ENCODE assay signal across 18 cellular contexts in the genomic region with DNA sequence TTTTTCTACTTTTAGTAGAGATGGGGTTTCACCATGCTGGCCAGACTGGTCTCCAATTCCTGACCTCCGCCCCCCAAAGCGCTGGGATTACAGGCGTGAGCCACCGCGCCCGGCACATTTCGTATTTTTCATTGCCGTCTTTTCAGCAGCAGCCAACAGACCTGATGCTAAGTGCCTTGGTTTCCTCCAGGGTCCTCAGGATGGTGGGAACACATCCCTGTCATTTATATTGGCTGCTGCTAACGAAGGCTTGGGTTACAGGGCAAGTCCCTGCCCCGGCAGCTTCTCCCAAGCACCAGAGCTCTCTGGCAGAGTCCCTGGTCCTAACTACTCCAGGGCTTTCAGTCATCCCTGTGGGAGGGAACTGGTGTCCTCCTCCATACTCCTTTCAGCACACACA. TPM values are rescaled to one million over a fixed set of nuclear protein-coding genes. Genes with fewer than 3 reads are reported as not detected.
DNase-seq lines count a peak whose midpoint lies in the region; ATAC-seq and TF ChIP-seq lines count a peak whose summit lies in the region.
"Had no signal": no experiment of that assay in that cellular context is flagged by ENCODE, and none has a peak within 500 bp of the region (broad histone marks: within the 10 kb centered on the region; RNA-seq: fewer than 3 reads in every experiment).

No MANE protein-coding gene starts in this region.

- H3K4me3 Mint-ChIP-seq in activated naive CD4-positive, alpha-beta T cell treated with anti-CD3 and anti-CD28 coated beads for 36 hours, result peak overlapping the region; percentile 77
- H3K4me3 Mint-ChIP-seq in activated B cell treated with CpG ODN at 0.5 μM for 24 hours, result peak overlapping the region; percentile 87
- peak overlapping the region; percentile 90 to 99 for H3K4me3 Mint-ChIP-seq in stimulated activated naive CD8-positive, alpha-beta T cell treated with anti-CD3 and anti-CD28 coated beads, Interleukin-15, amount 100 ng/mL, for 72 hours

- CTCF ChIA-PET in activated naive CD4-positive, alpha-beta T cell treated with anti-CD3 and anti-CD28 coated beads for 36 hours (lab: Charles Lee), result interaction anchor here (0.6 to 1.3 kb wide), 3 partner anchors 27 to 52 kb away, joined by 3 read pairs; no protein-coding TSS in a partner anchor
- CTCF ChIA-PET in activated B cell treated with CpG ODN at 0.5 μM for 24 hours (lab: Charles Lee), result no interaction called here

- no peak for DNase-seq in activated naive CD4-positive, alpha-beta T cell treated with anti-CD3 and anti-CD28 coated beads for 36 hours
- no peak for DNase-seq in activated naive CD4-positive, alpha-beta T cell (lab: John Stamatoyannopoulos, UW)
- DNase-seq in activated B cell treated with CpG ODN at 0.5 μM for 24 hours (no peak), islet precursor cell (peak; percentile 47), hepatic stellate cell (ENCODE audit: low spot score) (no peak), sciatic nerve (ENCODE audit: low spot score) (no peak)
- no peak for DNase-seq in stimulated activated naive CD8-positive, alpha-beta T cell treated with anti-CD3 and anti-CD28 coated beads, Interleukin-15, amount 100 ng/mL, for 72 hours
- DNase-seq: DMS79; effector CD8-positive, alpha-beta T cell; foreskin keratinocyte; mucosa of descending colon; NCI-H1694; NCI-H82; SHP77 treated with DMSO at 0.1 percent for 48 hours; stimulated activated CD4-positive, alpha-beta T cell treated with anti-CD3 and anti-CD28 coated beads, Interleukin-1b, Interleukin-23, amount 100 ng/mL, for 48 hours; stimulated activated CD8-positive, alpha-beta memory T cell treated with anti-CD3 and anti-CD28 coated beads, Interleukin-4, amount 100 ng/mL, for 48 hours had no signal

- no peak overlapping the region for H3K27ac Mint-ChIP-seq in activated naive CD4-positive, alpha-beta T cell treated with anti-CD3 and anti-CD28 coated beads for 36 hours
- H3K27ac Mint-ChIP-seq in activated B cell treated with CpG ODN at 0.5 μM for 24 hours, result no peak overlapping the region
- peak overlapping the region in 1 of 2 donors; percentile 61 for H3K27ac Mint-ChIP-seq in stimulated activated naive CD8-positive, alpha-beta T cell treated with anti-CD3 and anti-CD28 coated beads, Interleukin-15, amount 100 ng/mL, for 72 hours

- peaks cover 79% of the 10 kb centered on the region for H3K4me1 Mint-ChIP-seq in activated naive CD4-positive, alpha-beta T cell treated with anti-CD3 and anti-CD28 coated beads for 36 hours (ENCODE audit: low read depth)
- H3K4me1 Mint-ChIP-seq in activated B cell treated with CpG ODN at 0.5 μM for 24 hours, result peaks cover 21% of the 10 kb centered on the region
- peaks cover 83% of the 10 kb centered on the region for H3K4me1 Mint-ChIP-seq in stimulated activated naive CD8-positive, alpha-beta T cell treated with anti-CD3 and anti-CD28 coated beads, Interleukin-15, amount 100 ng/mL, for 72 hours

- POLR2A ChIA-PET in activated B cell treated with CpG ODN at 0.5 μM for 24 hours (lab: Charles Lee), result interaction anchor here (0.7 to 8.8 kb wide), 4 partner anchors 23 to 50 kb away, joined by 3 to 135 read pairs (median 6); a partner anchor contains a TSS

- no peak for ATAC-seq in activated B cell treated with CpG ODN at 0.5 μM for 24 hours (ENCODE audit: low read depth)
- no peak for ATAC-seq in stimulated activated naive CD8-positive, alpha-beta T cell treated with anti-CD3 and anti-CD28 coated beads, Interleukin-15, amount 100 ng/mL, for 72 hours
- ATAC-seq in sciatic nerve, result no peak
- no peak for ATAC-seq in GM21447 (IDR thresholded peaks at IDR 0.05; ENCODE audit: unreplicated experiment)
- ATAC-seq: foreskin keratinocyte had no signal

- no peak for TF ChIP-seq CTCF in activated B cell treated with CpG ODN at 0.5 μM for 24 hours (IDR thresholded peaks at IDR 0.05)

- peaks cover 6% of the 10 kb centered on the region for H3K36me3 Mint-ChIP-seq in activated naive CD4-positive, alpha-beta T cell treated with anti-CD3 and anti-CD28 coated beads for 36 hours (ENCODE audit: low read depth)
- H3K36me3 Mint-ChIP-seq in activated B cell treated with CpG ODN at 0.5 μM for 24 hours (ENCODE audit: low read depth), result no peaks in the 10 kb centered on the region

- H3K27me3 Mint-ChIP-seq in activated naive CD4-positive, alpha-beta T cell treated with anti-CD3 and anti-CD28 coated beads for 36 hours (ENCODE audit: low read depth), result no peaks in the 10 kb centered on the region
- H3K27me3 Mint-ChIP-seq in activated B cell treated with CpG ODN at 0.5 μM for 24 hours, result peaks cover 36% of the 10 kb centered on the region
- H3K27me3 Mint-ChIP-seq in stimulated activated naive CD8-positive, alpha-beta T cell treated with anti-CD3 and anti-CD28 coated beads, Interleukin-15, amount 100 ng/mL, for 72 hours, result no peaks in the 10 kb centered on the region

- H3K9me3 Mint-ChIP-seq in activated naive CD4-positive, alpha-beta T cell treated with anti-CD3 and anti-CD28 coated beads for 36 hours, result peaks cover under 1% of the 10 kb centered on the region
- H3K9me3 Mint-ChIP-seq in activated B cell treated with CpG ODN at 0.5 μM for 24 hours, result no peaks in the 10 kb centered on the region
- no peaks in the 10 kb centered on the region for H3K9me3 Mint-ChIP-seq in stimulated activated naive CD8-positive, alpha-beta T cell treated with anti-CD3 and anti-CD28 coated beads, Interleukin-15, amount 100 ng/mL, for 72 hours

- intact Hi-C loops in activated naive CD4-positive, alpha-beta T cell treated with anti-CD3 and anti-CD28 coated beads for 36 hours (cut with micrococcal nuclease), result loop anchor here (1.0 kb wide), 1 partner anchor 42 kb away; no protein-coding TSS in a partner anchor
- intact Hi-C loops in activated B cell treated with CpG ODN at 0.5 μM for 24 hours (cut with micrococcal nuclease) (no loop called here), sciatic nerve (cut with DNase I) (no loop called here)

RNA-seq across cellular contexts. Expression of a gene that starts 1.5 kb away (rescaled TPM):
- 10 to 100 TPM; 38.1 to 45.3 TPM for total RNA-seq in activated naive CD4-positive, alpha-beta T cell treated with anti-CD3 and anti-CD28 coated beads for 36 hours
- total RNA-seq in activated B cell treated with CpG ODN at 0.5 μM for 24 hours (3.1 and 3.5 TPM in 2 replicates), sciatic nerve (15.8 TPM)
- total RNA-seq: bronchial epithelial cell, foreskin keratinocyte had no signal

RNA-seq across cellular contexts. Expression of a gene that starts 23.4 kb away (rescaled TPM):
- total RNA-seq in activated naive CD4-positive, alpha-beta T cell treated with anti-CD3 and anti-CD28 coated beads for 36 hours, result 100 to 1,000 TPM; 467 to 472 TPM
- total RNA-seq in activated B cell treated with CpG ODN at 0.5 μM for 24 hours (144 and 152 TPM in 2 replicates), sciatic nerve (38.4 TPM)
